ENCODE assay signal across 12 cellular contexts in genomic region chr12:47901285-47902093, GRCh38. TPM values are rescaled to one million over a fixed set of nuclear protein-coding genes. Genes with fewer than 3 reads are reported as not detected.
DNase-seq lines count a peak whose midpoint lies in the region; ATAC-seq and TF ChIP-seq lines count a peak whose summit lies in the region.
"Had no signal": no experiment of that assay in that cellular context is flagged by ENCODE, and none has a peak within 500 bp of the region (broad histone marks: within the 10 kb centered on the region; RNA-seq: fewer than 3 reads in every experiment).

No MANE protein-coding gene starts in this region.

- CTCF ChIA-PET in PC-3 (lab: Charles Lee), result no interaction called here

- H3K9ac ChIP-seq in PC-3 (ENCODE audit: low read length), result no peak overlapping the region

- DNase-seq in activated T-cell treated with anti-CD3 and anti-CD28 coated beads, Interleukin-2, amount 50 U/mL, for 24 hours, result no peak
- no peak for DNase-seq in activated T-cell treated with anti-CD3 and anti-CD28 coated beads for 4 hours
- no peak for DNase-seq in PC-3
- DNase-seq in epithelial cell of prostate (ENCODE audit: low read depth, low spot score), result no peak
- DNase-seq in stimulated activated naive B cell treated with anti-CD40 and anti-IgM and Interleukin-4, amounts not matched to agents 10 μg/mL and 1 μg/mL and 100 μg/mL, for 72 hours, result no peak
- DNase-seq in DMS 273 (lab: John Stamatoyannopoulos, UW; ENCODE audit: unreplicated experiment), result no peak
- DNase-seq: EL had no signal

- H3K4me1 ChIP-seq in PC-3 (ENCODE audit: insufficient read depth, low read length), result peaks cover 55% of the 10 kb centered on the region

- H3K27me3 ChIP-seq in PC-3 (ENCODE audit: low read length), result no peaks in the 10 kb centered on the region

- no TSS peak for BruUV-seq in PC-3 (replicated peaks; lab: Mats Ljungman, UMichigan)

- peaks cover 80% of the 10 kb centered on the region for H3K36me3 Mint-ChIP-seq in activated T-cell treated with anti-CD3 and anti-CD28 coated beads, Interleukin-2, amount 50 U/mL, for 24 hours (ENCODE audit: low read depth)
- H3K36me3 Mint-ChIP-seq in stimulated activated naive B cell treated with anti-CD40 and anti-IgM and Interleukin-4, amounts not matched to agents 10 μg/mL and 1 μg/mL and 100 μg/mL, for 72 hours, result peaks cover 30 to 48% of the 10 kb centered on the region in 2 donors

- ATAC-seq in PC-3, result no peak
- ATAC-seq in stimulated activated naive B cell treated with anti-CD40 and anti-IgM and Interleukin-4, amounts not matched to agents 10 μg/mL and 1 μg/mL and 100 μg/mL, for 72 hours (replicated peaks), result no peak
- ATAC-seq in SK-N-SH treated with all-trans-retinoic acid at 6 μM for 48 hours, result no peak
- ATAC-seq in GM19023 (IDR thresholded peaks at IDR 0.05; ENCODE audit: unreplicated experiment), result no peak

- H3K4me1 Mint-ChIP-seq in activated T-cell treated with anti-CD3 and anti-CD28 coated beads, Interleukin-2, amount 50 U/mL, for 24 hours (ENCODE audit: low read depth), result peaks cover 75% of the 10 kb centered on the region
- peaks cover 51 to 69% of the 10 kb centered on the region in 2 donors for H3K4me1 Mint-ChIP-seq in stimulated activated naive B cell treated with anti-CD40 and anti-IgM and Interleukin-4, amounts not matched to agents 10 μg/mL and 1 μg/mL and 100 μg/mL, for 72 hours

- peaks cover 11% of the 10 kb centered on the region; the same call in 1 of the 2 replicates for H3K36me3 ChIP-seq in PC-3 (ENCODE audit: low read depth, low read length)
- H3K36me3 ChIP-seq: HAP-1 had no signal

- peaks cover 72% of the 10 kb centered on the region for H3K79me2 ChIP-seq in PC-3 (ENCODE audit: low read length)

- POLR2A ChIA-PET in PC-3 (lab: Charles Lee; ENCODE audit: unreplicated experiment), result no interaction called here

- H3F3A ChIP-seq in PC-3 (ENCODE audit: low read length, unreplicated experiment), result no peaks in the 10 kb centered on the region

- intact Hi-C loops in PC-3 (cut with micrococcal nuclease), result loop anchor here (10.0 kb wide), 2 partner anchors 123 to 283 kb away; partner anchors contain the start of gene CCDC184

- no peaks in the 10 kb centered on the region for H3K9me3 Mint-ChIP-seq in activated T-cell treated with anti-CD3 and anti-CD28 coated beads, Interleukin-2, amount 50 U/mL, for 24 hours
- H3K9me3 Mint-ChIP-seq in stimulated activated naive B cell treated with anti-CD40 and anti-IgM and Interleukin-4, amounts not matched to agents 10 μg/mL and 1 μg/mL and 100 μg/mL, for 72 hours, result no peaks in the 10 kb centered on the region
- H3K9me3 Mint-ChIP-seq: nephron had no signal

- H3K4me2 ChIP-seq in PC-3 (ENCODE audit: low read length), result peak overlapping the region; percentile 90

- TF ChIP-seq CTCF in PC-3 (conservative IDR thresholded peaks at IDR 0.05; ENCODE audit: low read depth, low read length), result no peak

- peaks cover 3% of the 10 kb centered on the region; the same call in 1 of the 2 replicates for H4K20me1 ChIP-seq in PC-3 (ENCODE audit: low read length)

- no peaks in the 10 kb centered on the region for H3K9me2 ChIP-seq in PC-3 (replicated peaks; ENCODE audit: low read length)

- peak overlapping the region; percentile 35 for H3K27ac ChIP-seq in PC-3 (ENCODE audit: low read length)
- H3K27ac ChIP-seq in epithelial cell of prostate, result peak overlapping the region; percentile 37
- H3K27ac ChIP-seq: coronary artery had no signal

- peaks cover 10% of the 10 kb centered on the region for H3K27me3 Mint-ChIP-seq in activated T-cell treated with anti-CD3 and anti-CD28 coated beads, Interleukin-2, amount 50 U/mL, for 24 hours
- H3K27me3 Mint-ChIP-seq in stimulated activated naive B cell treated with anti-CD40 and anti-IgM and Interleukin-4, amounts not matched to agents 10 μg/mL and 1 μg/mL and 100 μg/mL, for 72 hours, result peaks cover 12 to 25% of the 10 kb centered on the region in 2 donors

- no peaks in the 10 kb centered on the region for H3K9me3 ChIP-seq in PC-3 (ENCODE audit: low read length)
- H3K9me3 ChIP-seq: HAP-1 had no signal

- peak overlapping the region; percentile 44 for H3K27ac Mint-ChIP-seq in activated T-cell treated with anti-CD3 and anti-CD28 coated beads, Interleukin-2, amount 50 U/mL, for 24 hours
- peak overlapping the region; percentile 48 for H3K27ac Mint-ChIP-seq in stimulated activated naive B cell treated with anti-CD40 and anti-IgM and Interleukin-4, amounts not matched to agents 10 μg/mL and 1 μg/mL and 100 μg/mL, for 72 hours
- H3K27ac Mint-ChIP-seq: nephron had no signal

- no peak overlapping the region for H2AFZ ChIP-seq in PC-3 (ENCODE audit: low read length)

- peak overlapping the region; percentile 92 for H3K4me3 Mint-ChIP-seq in activated T-cell treated with anti-CD3 and anti-CD28 coated beads, Interleukin-2, amount 50 U/mL, for 24 hours
- H3K4me3 Mint-ChIP-seq in stimulated activated naive B cell treated with anti-CD40 and anti-IgM and Interleukin-4, amounts not matched to agents 10 μg/mL and 1 μg/mL and 100 μg/mL, for 72 hours, result peak overlapping the region; percentile 18 to 57
- H3K4me3 Mint-ChIP-seq: nephron had no signal

- H3K4me3 ChIP-seq in PC-3 (ENCODE audit: low read length), result no peak overlapping the region
- H3K4me3 ChIP-seq: coronary artery, HAP-1 had no signal

TF ChIP-seq in SK-N-SH treated with all-trans-retinoic acid at 6 μM for 48 hours, 23 proteins besides CTCF, POLR2A, EP300 and RAD21 (continues in another document):
- no peak for TF ChIP-seq CSRNP3 (CRISPR knock-in tag; IDR thresholded peaks at IDR 0.05)
- no peak for TF ChIP-seq TSHZ2 (CRISPR knock-in tag; IDR thresholded peaks at IDR 0.05)
- TF ChIP-seq, protein P1, sequence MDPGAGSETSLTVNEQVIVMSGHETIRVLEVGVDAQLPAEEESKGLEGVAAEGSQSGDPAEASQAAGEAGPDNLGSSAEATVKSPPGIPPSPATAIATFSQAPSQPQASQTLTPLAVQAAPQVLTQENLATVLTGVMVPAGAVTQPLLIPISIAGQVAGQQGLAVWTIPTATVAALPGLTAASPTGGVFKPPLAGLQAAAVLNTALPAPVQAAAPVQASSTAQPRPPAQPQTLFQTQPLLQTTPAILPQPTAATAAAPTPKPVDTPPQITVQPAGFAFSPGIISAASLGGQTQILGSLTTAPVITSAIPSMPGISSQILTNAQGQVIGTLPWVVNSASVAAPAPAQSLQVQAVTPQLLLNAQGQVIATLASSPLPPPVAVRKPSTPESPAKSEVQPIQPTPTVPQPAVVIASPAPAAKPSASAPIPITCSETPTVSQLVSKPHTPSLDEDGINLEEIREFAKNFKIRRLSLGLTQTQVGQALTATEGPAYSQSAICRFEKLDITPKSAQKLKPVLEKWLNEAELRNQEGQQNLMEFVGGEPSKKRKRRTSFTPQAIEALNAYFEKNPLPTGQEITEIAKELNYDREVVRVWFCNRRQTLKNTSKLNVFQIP (CRISPR knock-in tag; IDR thresholded peaks at IDR 0.05; ENCODE audit: borderline replicate concordance, low read depth), result no peak
- TF ChIP-seq PATZ1 (CRISPR knock-in tag; IDR thresholded peaks at IDR 0.05; ENCODE audit: borderline replicate concordance), result no peak
- no peak for TF ChIP-seq ZNF565 (CRISPR knock-in tag; conservative IDR thresholded peaks at IDR 0.05; ENCODE audit: low read depth)

RNA-seq across cellular contexts. Expression of gene VDR, which starts 3.3 kb away (rescaled TPM):
- 19.6 and 19.9 TPM in 2 replicates for total RNA-seq in PC-3 (2014; rRNA removed)
